In genomic region chr6:34445313-34445860, GRCh38 we compare ENCODE assay signal across 16 cellular contexts. TPM values are rescaled to one million over a fixed set of nuclear protein-coding genes. Genes with fewer than 3 reads are reported as not detected.
DNase-seq lines count a peak whose midpoint lies in the region; ATAC-seq and TF ChIP-seq lines count a peak whose summit lies in the region.
"Had no signal": no experiment of that assay in that cellular context is flagged by ENCODE, and none has a peak within 500 bp of the region (broad histone marks: within the 10 kb centered on the region; RNA-seq: fewer than 3 reads in every experiment).

No MANE protein-coding gene starts in this region.

- no peak overlapping the region for H3K4me3 Mint-ChIP-seq in H9
- H3K4me3 Mint-ChIP-seq in activated naive CD4-positive, alpha-beta T cell treated with anti-CD3 and anti-CD28 coated beads, Interleukin-2, amount 10 ng/mL, durations not matched to agents 7 days and 5 days, result no peak overlapping the region
- H3K4me3 Mint-ChIP-seq: CD14-positive monocyte; CD8-positive, alpha-beta T cell had no signal

- peaks cover 8 to 11% of the 10 kb centered on the region in 2 experiments for H3K4me1 Mint-ChIP-seq in H9
- no peaks in the 10 kb centered on the region for H3K4me1 Mint-ChIP-seq in activated naive CD4-positive, alpha-beta T cell treated with anti-CD3 and anti-CD28 coated beads, Interleukin-2, amount 10 ng/mL, durations not matched to agents 7 days and 5 days

- no peak overlapping the region for H2BK120ac ChIP-seq in H9 (ENCODE audit: low read depth, low read length, poor library complexity, severe bottlenecking)

- dilution Hi-C loops in mammary epithelial cell (cut with HindIII; ENCODE audit: low sequenced_read_pairs), result loop anchor here (5.0 kb wide), 2 partner anchors 87 to 142 kb away; no protein-coding TSS in a partner anchor

- no peak for TF ChIP-seq CTCF in H9 (conservative IDR thresholded peaks at IDR 0.05)
- TF ChIP-seq CTCF in OCI-LY7 (conservative IDR thresholded peaks at IDR 0.05; ENCODE audit: low read length), result no peak
- TF ChIP-seq CTCF in mammary epithelial cell (conservative IDR thresholded peaks at IDR 0.05 in 1 of 2, IDR thresholded peaks at IDR 0.05 in 1 of 2; ENCODE audit: extremely low read depth in 1 of 2, insufficient read depth in 1 of 2, low read depth in 1 of 2, low read length in 2 of 2), result no peak
- TF ChIP-seq CTCF in foreskin keratinocyte (conservative IDR thresholded peaks at IDR 0.05), result no peak
- no peak for TF ChIP-seq CTCF in omental fat pad (IDR thresholded peaks at IDR 0.05)

- no CpG with 5 or more reads among the region's 4 CpGs for WGBS in H9 (ENCODE audit: extremely low coverage, insufficient read length, low lambda C conversion rate)
- WGBS in mammary epithelial cell (ENCODE audit: low coverage, missing lambda C conversion rate), result 61% methylated on average over 4 of the region's 4 CpGs

- no peak overlapping the region for H3K14ac ChIP-seq in H9 (ENCODE audit: insufficient read depth, low read length)

- H2BK20ac ChIP-seq in H9 (ENCODE audit: low read depth, low read length, poor library complexity, severe bottlenecking), result no peak overlapping the region

- no peak overlapping the region for H2AK5ac ChIP-seq in H9 (ENCODE audit: insufficient read length, low read length)

- H3K23me2 ChIP-seq in H9 (ENCODE audit: insufficient read length, low read depth, low read length, poor library complexity, severe bottlenecking), result no peaks in the 10 kb centered on the region

- no peak overlapping the region for H3K27ac ChIP-seq in H9 (ENCODE audit: insufficient read length, low read depth, low read length)
- no peak overlapping the region for H3K27ac ChIP-seq in OCI-LY7 (ENCODE audit: low read depth, low read length, poor library complexity, severe bottlenecking)
- no peak overlapping the region for H3K27ac ChIP-seq in mammary epithelial cell (ENCODE audit: insufficient read depth, low read depth, low read length)
- no peak overlapping the region for H3K27ac ChIP-seq in foreskin keratinocyte
- H3K27ac ChIP-seq: GM23248 had no signal

- BruUV-seq in OCI-LY7 (replicated peaks; lab: Mats Ljungman, UMichigan) (no TSS peak), mammary epithelial cell (replicated peaks; lab: Mats Ljungman, UMichigan) (no TSS peak)

- H3K9me3 Mint-ChIP-seq in H9, result no peaks in the 10 kb centered on the region
- H3K9me3 Mint-ChIP-seq in activated naive CD4-positive, alpha-beta T cell treated with anti-CD3 and anti-CD28 coated beads, Interleukin-2, amount 10 ng/mL, durations not matched to agents 7 days and 5 days, result no peaks in the 10 kb centered on the region
- H3K9me3 Mint-ChIP-seq: CD14-positive monocyte; CD8-positive, alpha-beta T cell had no signal

- peak; percentile 25 for ATAC-seq in foreskin keratinocyte
- ATAC-seq in omental fat pad (ENCODE audit: low FRiP score), result no peak
- ATAC-seq: CD8-positive, alpha-beta T cell had no signal

- CTCF ChIA-PET in OCI-LY7 (lab: Charles Lee; ENCODE audit: unreplicated experiment), result no interaction called here
- CTCF ChIA-PET in mammary epithelial cell (lab: Charles Lee; ENCODE audit: low non-redundant PET), result no interaction called here
- CTCF ChIA-PET in activated naive CD4-positive, alpha-beta T cell treated with anti-CD3 and anti-CD28 coated beads, Interleukin-2, amount 10 ng/mL, durations not matched to agents 7 days and 5 days (lab: Charles Lee), result interaction anchor here (1.2 kb wide), 1 partner anchor 30 kb away, joined by 4 read pairs; no protein-coding TSS in a partner anchor

- H3K4me3 ChIP-seq in OCI-LY7 (ENCODE audit: low read depth, low read length, poor library complexity, severe bottlenecking) (no peak overlapping the region), mammary epithelial cell (replicated peaks in 1 of 3; ENCODE audit: insufficient read depth in 1 of 3, low read depth in 2 of 3, low read length in 3 of 3) (no peak overlapping the region)
- H3K4me3 ChIP-seq: GM23248 had no signal

- H3K4ac ChIP-seq in H9 (ENCODE audit: low read depth, low read length), result no peak overlapping the region

- H4K8ac ChIP-seq in H9 (replicated peaks; ENCODE audit: insufficient read length, low read depth, low read length), result no peak overlapping the region

- H3K27ac Mint-ChIP-seq in H9, result no peak overlapping the region
- H3K27ac Mint-ChIP-seq in activated naive CD4-positive, alpha-beta T cell treated with anti-CD3 and anti-CD28 coated beads, Interleukin-2, amount 10 ng/mL, durations not matched to agents 7 days and 5 days, result no peak overlapping the region
- H3K27ac Mint-ChIP-seq: CD14-positive monocyte; CD8-positive, alpha-beta T cell had no signal

- no peak overlapping the region for H3T11ph ChIP-seq in H9 (ENCODE audit: low read length)

- H4K20me1 ChIP-seq in H9 (ENCODE audit: control insufficient read depth, insufficient read depth, insufficient read length) (no peaks in the 10 kb centered on the region), OCI-LY7 (ENCODE audit: insufficient read depth, low read length) (no peaks in the 10 kb centered on the region), mammary epithelial cell (ENCODE audit: insufficient read depth, low read length) (no peaks in the 10 kb centered on the region)

- no peak overlapping the region for H4K91ac ChIP-seq in H9 (ENCODE audit: insufficient read length, low read depth, low read length)

- H3K79me1 ChIP-seq in H9 (ENCODE audit: insufficient read depth, low read depth, low read length, poor library complexity, severe bottlenecking), result no peaks in the 10 kb centered on the region

- no peaks in the 10 kb centered on the region for H3K9me2 ChIP-seq in OCI-LY7 (ENCODE audit: insufficient read depth, low read length)

- no peak overlapping the region for H2BK12ac ChIP-seq in H9 (ENCODE audit: insufficient read length, low read depth, low read length)

- in situ Hi-C loops in mammary epithelial cell (cut with MboI; ENCODE audit: low sequenced_read_pairs in 2 of 2), result loop anchor here in 1 of 2 donors (25.0 kb wide), 1 partner anchor 167 kb away; no protein-coding TSS in a partner anchor

- no peak overlapping the region for H2BK5ac ChIP-seq in H9 (ENCODE audit: insufficient read length, low read length)

- H3K27me3 ChIP-seq in H9 (ENCODE audit: insufficient read depth, low read length), result no peaks in the 10 kb centered on the region
- H3K27me3 ChIP-seq in mammary epithelial cell (ENCODE audit: insufficient read depth, low read length), result no peaks in the 10 kb centered on the region
- no peaks in the 10 kb centered on the region for H3K27me3 ChIP-seq in foreskin keratinocyte

- no peak overlapping the region for H3K56ac ChIP-seq in H9 (ENCODE audit: insufficient read length, low read depth, low read length)

- peak overlapping the region; percentile 93 for H3K23ac ChIP-seq in H9 (ENCODE audit: insufficient read length, low read depth, low read length)

- H3K36me3 Mint-ChIP-seq in H9 (ENCODE audit: insufficient read depth in 1 of 3, low read depth in 3 of 3), result no peaks in the 10 kb centered on the region
- no peaks in the 10 kb centered on the region for H3K36me3 Mint-ChIP-seq in activated naive CD4-positive, alpha-beta T cell treated with anti-CD3 and anti-CD28 coated beads, Interleukin-2, amount 10 ng/mL, durations not matched to agents 7 days and 5 days
- H3K36me3 Mint-ChIP-seq: CD14-positive monocyte; CD8-positive, alpha-beta T cell had no signal

- H3K18ac ChIP-seq in H9 (ENCODE audit: insufficient read length, low read depth, low read length), result no peak overlapping the region

- no peaks in the 10 kb centered on the region for H3K36me3 ChIP-seq in OCI-LY7 (ENCODE audit: insufficient read depth, low read length)
- no peaks in the 10 kb centered on the region for H3K36me3 ChIP-seq in mammary epithelial cell (ENCODE audit: insufficient read depth, low read length)

- no peak overlapping the region for H2BK15ac ChIP-seq in H9 (ENCODE audit: low read depth, low read length)

- H3K4me1 ChIP-seq in H9 (ENCODE audit: insufficient read depth, low read length) (no peaks in the 10 kb centered on the region), OCI-LY7 (ENCODE audit: insufficient read depth, low read length, poor library complexity, severe bottlenecking) (peaks cover 38% of the 10 kb centered on the region), mammary epithelial cell (ENCODE audit: insufficient read depth, low read length) (no peaks in the 10 kb centered on the region), foreskin keratinocyte (no peaks in the 10 kb centered on the region)

- H3K9ac ChIP-seq in H9 (ENCODE audit: extremely low read depth, insufficient read length, low read length) (no peak overlapping the region), mammary epithelial cell (ENCODE audit: insufficient read depth, low read length) (no peak overlapping the region)
- H3K9ac ChIP-seq: GM23248 had no signal

- H3K27me3 Mint-ChIP-seq in H9 (ENCODE audit: low read depth), result peaks cover 2% of the 10 kb centered on the region; the same call in 1 of the 2 replicates
- peaks cover 12% of the 10 kb centered on the region for H3K27me3 Mint-ChIP-seq in activated naive CD4-positive, alpha-beta T cell treated with anti-CD3 and anti-CD28 coated beads, Interleukin-2, amount 10 ng/mL, durations not matched to agents 7 days and 5 days

- no peak overlapping the region for H2AFZ ChIP-seq in H9 (ENCODE audit: low read length)
- H2AFZ ChIP-seq in OCI-LY7 (ENCODE audit: low read length), result 0 out of 2 replicates have a peak overlapping the region, but pooled peaks have one; percentile 0
- H2AFZ ChIP-seq in mammary epithelial cell (ENCODE audit: low read depth, low read length), result no peak overlapping the region
- H2AFZ ChIP-seq: GM23248 had no signal

- no peaks in the 10 kb centered on the region for H3K9me3 ChIP-seq in H9 (ENCODE audit: control insufficient read depth, low read depth, low read length)
- H3K9me3 ChIP-seq in OCI-LY7 (ENCODE audit: low read length), result no peaks in the 10 kb centered on the region
- H3K9me3 ChIP-seq in mammary epithelial cell (replicated peaks; ENCODE audit: insufficient read depth, low read length), result no peaks in the 10 kb centered on the region

- POLR2A ChIA-PET in OCI-LY7 (lab: Charles Lee), result interaction anchor here (1.0 to 1.6 kb wide), 2 partner anchors 8 to 17 kb away, joined by 3 to 4 read pairs; no protein-coding TSS in a partner anchor

- intact Hi-C loops in OCI-LY7 (cut with micrococcal nuclease; ENCODE audit: unreplicated experiment) (no loop called here), mammary epithelial cell (cut with micrococcal nuclease) (no loop called here)

- no peaks in the 10 kb centered on the region for H3K79me2 ChIP-seq in H9 (ENCODE audit: insufficient read depth, low read length)
- no peaks in the 10 kb centered on the region for H3K79me2 ChIP-seq in OCI-LY7 (ENCODE audit: insufficient read depth, low read depth, low read length)
- H3K79me2 ChIP-seq in mammary epithelial cell (ENCODE audit: insufficient read depth, low read length), result no peaks in the 10 kb centered on the region

- no peak for DNase-seq in H9
- DNase-seq in OCI-LY7 (ENCODE audit: low spot score), result no peak
- DNase-seq in mammary epithelial cell, result peak; percentile 42
- DNase-seq in foreskin keratinocyte, result peak in 1 of 2 donors; percentile 36
- no peak for DNase-seq in omental fat pad (ENCODE audit: low spot score)
- DNase-seq in activated naive CD4-positive, alpha-beta T cell treated with anti-CD3 and anti-CD28 coated beads, Interleukin-2, amount 10 ng/mL, durations not matched to agents 7 days and 5 days, result no peak
- no peak for DNase-seq in activated CD4-positive, alpha-beta T cell treated with anti-CD3 and anti-CD28 coated beads for 4 hours
- DNase-seq: CD8-positive, alpha-beta T cell; COR-L47; DMS153; DMS79 treated with DMSO at 0.1 percent for 48 hours; EL; GM23248; H7 had no signal

- no peak overlapping the region for H4K5ac ChIP-seq in H9 (ENCODE audit: insufficient read length, low read depth, low read length)

- H3K4me2 ChIP-seq in H9 (ENCODE audit: insufficient read depth, insufficient read length, low read length) (no peak overlapping the region), OCI-LY7 (ENCODE audit: low read length) (no peak overlapping the region), mammary epithelial cell (ENCODE audit: insufficient read depth, low read depth, low read length) (no peak overlapping the region)

RNA-seq across cellular contexts. Expression of gene RPS10, which starts 19.5 kb away (rescaled TPM):
- total RNA-seq in H9 (2021) (2,330 and 2,392 TPM in 2 replicates), OCI-LY7 (2022) (1,615 and 1,714 TPM in 2 replicates), mammary epithelial cell (1,000 to 10,000 TPM; 1,172 to 2,003 TPM), foreskin keratinocyte (1,970 and 2,018 TPM in 2 replicates), omental fat pad (1,000 to 10,000 TPM; 1,698 to 2,828 (median 2,343) TPM)
- 2,738 and 2,938 TPM in 2 replicates for total RNA-seq in OCI-LY7 (2014; rRNA removed; shearing (Covaris generic))
- polyA plus RNA-seq in mammary epithelial cell (4,560 TPM), foreskin keratinocyte (3,077 and 3,184 TPM in 2 replicates)
- 1,685 TPM for polyA minus RNA-seq in mammary epithelial cell

RNA-seq across cellular contexts. Expression of gene PACSIN1, which starts 20.5 kb away (rescaled TPM):
- total RNA-seq in H9 (2021) (7.0 and 7.6 TPM in 2 replicates), OCI-LY7 (2022) (70.8 and 88.4 TPM in 2 replicates), mammary epithelial cell (not detected), foreskin keratinocyte (0.07 TPM in 1 of 2 replicates, not detected in the other), omental fat pad (not detected)
- total RNA-seq in OCI-LY7 (2014; rRNA removed; shearing (Covaris generic)), result 14.9 and 19.3 TPM in 2 replicates
- polyA plus RNA-seq in mammary epithelial cell (0.02 TPM), foreskin keratinocyte (0.01 TPM in 1 of 2 replicates, not detected in the other)
- polyA minus RNA-seq in mammary epithelial cell, result not detected
- total RNA-seq: A172, GM23248 had no signal
- polyA plus RNA-seq: CD14-positive monocyte, GM23248 had no signal

RNA-seq across cellular contexts. Expression of gene NUDT3, which starts 52.9 kb away (rescaled TPM):
- total RNA-seq in H9 (2021), result 22.7 and 23.6 TPM in 2 replicates
- total RNA-seq in OCI-LY7 (2014; rRNA removed; shearing (Covaris generic)), result 26.8 and 30.7 TPM in 2 replicates
- 43.0 and 49.4 TPM in 2 replicates for total RNA-seq in OCI-LY7 (2022)
- 10 to 100 TPM; 17.9 to 20.2 TPM for total RNA-seq in mammary epithelial cell
- polyA plus RNA-seq in mammary epithelial cell, result 13.0 TPM
- polyA minus RNA-seq in mammary epithelial cell, result 18.3 TPM
- 24.8 and 26.7 TPM in 2 replicates for total RNA-seq in foreskin keratinocyte
- 7.1 and 8.1 TPM in 2 replicates for polyA plus RNA-seq in foreskin keratinocyte
- total RNA-seq in omental fat pad, result 10 to 100 TPM; 21.3 to 46.0 (median 28.5) TPM
